ENCODE assay signal across 1 cellular context in genomic region chr14:100581228-100582145, GRCh38.
TF ChIP-seq lines count a peak whose summit lies in the region.

No MANE protein-coding gene starts in this region.

TF ChIP-seq in WTC11, 78 proteins besides CTCF, POLR2A, EP300 and RAD21 (continued from another document):
- no peak for TF ChIP-seq STAT6 (CRISPR knock-in tag; conservative IDR thresholded peaks at IDR 0.05; ENCODE audit: low read depth)
- no peak for TF ChIP-seq ZNF121 (CRISPR knock-in tag; IDR thresholded peaks at IDR 0.05)
